ENCODE assay signal across 13 cellular contexts in the genomic region with DNA sequence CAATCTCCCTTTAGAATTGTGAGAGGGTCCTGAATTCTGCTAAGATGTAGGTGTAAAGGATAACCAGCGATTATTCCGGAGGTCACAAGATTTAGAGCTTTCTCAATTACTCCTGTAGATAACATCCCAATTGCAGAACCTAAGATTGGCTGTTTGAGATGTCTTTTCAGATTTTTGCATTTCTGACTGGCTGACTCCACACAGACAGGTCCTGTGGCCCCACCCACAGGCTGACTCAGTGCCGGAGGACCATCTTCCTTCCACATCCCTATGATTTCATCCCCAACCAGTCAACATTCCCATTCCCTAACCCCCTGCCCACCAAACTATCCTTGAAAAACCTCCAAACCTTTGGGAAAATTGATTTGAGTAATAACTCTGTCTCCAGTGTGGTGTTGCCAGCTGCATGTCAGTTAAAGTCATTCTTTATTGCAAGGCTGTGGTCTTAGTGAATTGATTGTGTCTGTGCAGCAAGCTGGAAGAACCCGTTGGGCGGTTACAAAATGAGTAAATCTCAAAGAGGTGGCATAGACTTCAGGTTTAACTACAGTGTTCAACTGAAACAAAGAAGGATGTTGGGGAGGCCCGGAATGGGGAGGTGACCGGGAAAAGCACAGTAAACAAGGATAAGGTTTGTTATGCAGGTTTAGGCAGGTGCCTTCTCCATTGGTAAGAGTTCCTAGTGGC. TPM values are rescaled to one million over a fixed set of nuclear protein-coding genes. Genes with fewer than 3 reads are reported as not detected.
DNase-seq lines count a peak whose midpoint lies in the region; ATAC-seq and TF ChIP-seq lines count a peak whose summit lies in the region.
"Had no signal": no experiment of that assay in that cellular context is flagged by ENCODE, and none has a peak within 500 bp of the region (broad histone marks: within the 10 kb centered on the region; RNA-seq: fewer than 3 reads in every experiment).

No MANE protein-coding gene starts in this region.

- H3K9me3 ChIP-seq in OCI-LY1 (ENCODE audit: low read length) = no peaks in the 10 kb centered on the region
- H3K9me3 ChIP-seq in esophagus (ENCODE audit: control insufficient read depth in 2 of 2, insufficient read depth in 1 of 2, low read depth in 1 of 2, low read length in 1 of 2) = no peaks in the 10 kb centered on the region
- H3K9me3 ChIP-seq in SK-N-SH = no peaks in the 10 kb centered on the region
- H3K9me3 ChIP-seq: ovary had no signal

- H3K4me3 Mint-ChIP-seq in activated T-cell treated with anti-CD3 and anti-CD28 coated beads, Interleukin-2, amount 50 U/mL, for 72 hours = peak overlapping the region; percentile 42 to 52
- peak overlapping the region; percentile 79 for H3K4me3 Mint-ChIP-seq in type B pancreatic cell

- H3K36me3 ChIP-seq in OCI-LY1 (ENCODE audit: insufficient read depth, low read length) (0 out of 2 replicates have a peak, but pooled peaks cover 3% of the 10 kb centered on the region), esophagus (ENCODE audit: control insufficient read depth in 2 of 2, insufficient read depth in 2 of 2, low read length in 1 of 2) (no peaks in the 10 kb centered on the region), SK-N-SH (replicated peaks in 1 of 2; ENCODE audit: control insufficient read depth in 1 of 2, insufficient read depth in 2 of 2, low read length in 1 of 2) (peaks cover 0 to 6% of the 10 kb centered on the region in 2 experiments)
- H3K36me3 ChIP-seq: ovary had no signal

- H3K9me3 Mint-ChIP-seq in activated T-cell treated with anti-CD3 and anti-CD28 coated beads, Interleukin-2, amount 50 U/mL, for 72 hours = no peaks in the 10 kb centered on the region
- no peaks in the 10 kb centered on the region for H3K9me3 Mint-ChIP-seq in type B pancreatic cell
- H3K9me3 Mint-ChIP-seq: stimulated activated naive CD8-positive, alpha-beta T cell treated with anti-CD3 and anti-CD28 coated beads, Interleukin-15, amount 100 ng/mL, for 72 hours had no signal

- no peak for TF ChIP-seq RAD21 in SK-N-SH (IDR thresholded peaks at IDR 0.05; ENCODE audit: low read length)

- H3F3A ChIP-seq in OCI-LY1 (ENCODE audit: insufficient read depth, low read length) (no peaks in the 10 kb centered on the region), SK-N-SH (replicated peaks; ENCODE audit: insufficient read depth) (peaks cover 5% of the 10 kb centered on the region)

- ATAC-seq in activated T-cell treated with anti-CD3 and anti-CD28 coated beads, Interleukin-2, amount 50 U/mL, for 72 hours (replicated peaks in 1 of 2) = peak; percentile 57 to 78
- ATAC-seq: stimulated activated naive CD8-positive, alpha-beta T cell treated with anti-CD3 and anti-CD28 coated beads, Interleukin-15, amount 100 ng/mL, for 72 hours had no signal

- H3K36me3 Mint-ChIP-seq in activated T-cell treated with anti-CD3 and anti-CD28 coated beads, Interleukin-2, amount 50 U/mL, for 72 hours (ENCODE audit: insufficient read depth in 2 of 2) = peaks cover 1 to 2% of the 10 kb centered on the region in 2 donors
- H3K36me3 Mint-ChIP-seq in type B pancreatic cell = peaks cover 14% of the 10 kb centered on the region

- H3K4me2 ChIP-seq in OCI-LY1 (ENCODE audit: low read length) = peak overlapping the region; percentile 1; the same call in 1 of the 2 replicates
- H3K4me2 ChIP-seq in SK-N-SH = no peak overlapping the region

- H3K27ac Mint-ChIP-seq in activated T-cell treated with anti-CD3 and anti-CD28 coated beads, Interleukin-2, amount 50 U/mL, for 72 hours = peak overlapping the region; percentile 85
- H3K27ac Mint-ChIP-seq in type B pancreatic cell = peak overlapping the region; percentile 94

- no peaks in the 10 kb centered on the region for H3K79me2 ChIP-seq in OCI-LY1 (ENCODE audit: insufficient read depth, low read length)
- peaks cover 41% of the 10 kb centered on the region for H3K79me2 ChIP-seq in SK-N-SH (ENCODE audit: insufficient read depth)

- H3K9ac ChIP-seq in OCI-LY1 (ENCODE audit: low read length) (no peak overlapping the region), SK-N-SH (no peak overlapping the region)

- H3K4me1 Mint-ChIP-seq in activated T-cell treated with anti-CD3 and anti-CD28 coated beads, Interleukin-2, amount 50 U/mL, for 72 hours (ENCODE audit: low read depth) = peaks cover 60% of the 10 kb centered on the region
- peaks cover 17% of the 10 kb centered on the region for H3K4me1 Mint-ChIP-seq in type B pancreatic cell (ENCODE audit: unreplicated experiment)

- TF ChIP-seq CTCF in OCI-LY1 (IDR thresholded peaks at IDR 0.05; ENCODE audit: low read length) (no peak), type B pancreatic cell (conservative IDR thresholded peaks at IDR 0.05) (no peak), SK-N-SH (IDR thresholded peaks at IDR 0.05) (no peak)

- WGBS in esophagus, 2 donors = 61 to 68% methylated on average over 7 of the region's 7 CpGs
- WGBS in SK-N-SH (ENCODE audit: low lambda C conversion rate) = over 99% methylated on average over 7 of the region's 7 CpGs

- H2AFZ ChIP-seq in OCI-LY1 (ENCODE audit: low read length) = no peak overlapping the region
- no peak overlapping the region for H2AFZ ChIP-seq in SK-N-SH (ENCODE audit: low read depth)

- H3K27me3 ChIP-seq in OCI-LY1 (ENCODE audit: insufficient read depth, low read length) (no peaks in the 10 kb centered on the region), esophagus (ENCODE audit: control insufficient read depth in 1 of 2, insufficient read depth in 2 of 2, low read length in 2 of 2) (no peaks in the 10 kb centered on the region), SK-N-SH (ENCODE audit: insufficient read depth) (no peaks in the 10 kb centered on the region)
- H3K27me3 ChIP-seq: ovary had no signal

- H4K20me1 ChIP-seq in OCI-LY1 (ENCODE audit: insufficient read depth, low read length) (no peaks in the 10 kb centered on the region), SK-N-SH (ENCODE audit: insufficient read depth) (no peaks in the 10 kb centered on the region)

- POLR2A ChIA-PET in SK-N-SH (lab: Yijun Ruan, JAX) = interaction anchor here (1.0 kb wide), 1 partner anchor 11 kb away, joined by 3 read pairs; no protein-coding TSS in a partner anchor

- H3K4me3 ChIP-seq in OCI-LY1 (ENCODE audit: low read depth, low read length, poor library complexity, severe bottlenecking) (no peak overlapping the region), esophagus (ENCODE audit: low read depth in 1 of 2, low read length in 2 of 2) (no peak overlapping the region), SK-N-SH (ENCODE audit: low read depth in 2 of 2, low read length in 1 of 2) (no peak overlapping the region)
- H3K4me3 ChIP-seq: ovary had no signal

- H3K9me2 ChIP-seq in OCI-LY1 (ENCODE audit: low read depth, low read length) (no peaks in the 10 kb centered on the region), SK-N-SH (no peaks in the 10 kb centered on the region)

- CTCF ChIA-PET in SK-N-SH (lab: Yijun Ruan, JAX) = interaction anchor here (1.3 to 4.5 kb wide), 2 partner anchors 10 to 11 kb away, joined by 7 to 23 read pairs; partner anchors contain the start of gene FNTB

- H3K4me1 ChIP-seq in OCI-LY1 (ENCODE audit: insufficient read depth, low read length, severe bottlenecking) (no peaks in the 10 kb centered on the region), esophagus (ENCODE audit: control insufficient read depth in 2 of 2, insufficient read depth in 2 of 2, low read length in 1 of 2) (no peaks in the 10 kb centered on the region), SK-N-SH (ENCODE audit: control insufficient read depth in 1 of 2, insufficient read depth in 2 of 2, low read depth in 1 of 2, low read length in 1 of 2) (no peaks in the 10 kb centered on the region; a peak in 1 of 4 replicates)

- peak in 1 of 2 donors; percentile 22 for DNase-seq in activated T-cell treated with anti-CD3 and anti-CD28 coated beads, Interleukin-2, amount 50 U/mL, for 72 hours
- DNase-seq in activated T-cell treated with anti-CD3 and anti-CD28 coated beads, Interleukin-2, amount 50 U/mL, for 48 hours = no peak
- DNase-seq in type B pancreatic cell (ENCODE audit: extremely low spot score, unreplicated experiment) (no peak), SK-N-SH (no peak), NCI-H345 treated with DMSO at 0.1 percent for 48 hours (lab: John Stamatoyannopoulos, UW; ENCODE audit: unreplicated experiment) (no peak), NCI-H2081 treated with DMSO at 0.1 percent for 48 hours (lab: John Stamatoyannopoulos, UW) (no peak)
- DNase-seq: activated CD8-positive, alpha-beta memory T cell treated with anti-CD3 and anti-CD28 coated beads for 24 hours; erythroblast; NCI-H524 treated with DMSO at 0.1 percent for 48 hours; ovary; stimulated activated naive CD8-positive, alpha-beta T cell treated with anti-CD3 and anti-CD28 coated beads, Interleukin-15, amount 100 ng/mL, for 72 hours had no signal

- H3K27me3 Mint-ChIP-seq in activated T-cell treated with anti-CD3 and anti-CD28 coated beads, Interleukin-2, amount 50 U/mL, for 72 hours (ENCODE audit: low read depth) = no peaks in the 10 kb centered on the region
- no peaks in the 10 kb centered on the region for H3K27me3 Mint-ChIP-seq in type B pancreatic cell
- H3K27me3 Mint-ChIP-seq: stimulated activated naive CD8-positive, alpha-beta T cell treated with anti-CD3 and anti-CD28 coated beads, Interleukin-15, amount 100 ng/mL, for 72 hours had no signal

- no peak overlapping the region for H3K27ac ChIP-seq in OCI-LY1 (ENCODE audit: low read depth, low read length, poor library complexity, severe bottlenecking)
- H3K27ac ChIP-seq in esophagus (ENCODE audit: low read depth in 2 of 2, low read length in 1 of 2) = peak overlapping the region; percentile 83 to 85
- H3K27ac ChIP-seq in SK-N-SH (ENCODE audit: low read depth in 2 of 2, low read length in 1 of 2) = no peak overlapping the region
- H3K27ac ChIP-seq: ovary had no signal

- no peak for TF ChIP-seq EP300 in SK-N-SH (IDR thresholded peaks at IDR 0.05; ENCODE audit: borderline replicate concordance in 1 of 2, low read depth in 1 of 2, low read length in 1 of 2)

RNA-seq across cellular contexts. Expression of gene FNTB, which starts 10.6 kb away (rescaled TPM):
- 10 to 100 TPM; 14.4 to 17.1 TPM for total RNA-seq in activated T-cell treated with anti-CD3 and anti-CD28 coated beads, Interleukin-2, amount 50 U/mL, for 72 hours
- 10 to 100 TPM; 13.3 to 14.6 TPM for polyA plus RNA-seq in esophagus
- 30.1 and 31.2 TPM in 2 replicates for total RNA-seq in type B pancreatic cell (ENCODE audit: low replicate concordance)
- 18.4 and 19.8 TPM in 2 replicates for polyA plus RNA-seq in SK-N-SH (2012; rRNA removed)
- 10.4 and 14.4 TPM in 2 replicates for polyA plus RNA-seq in SK-N-SH (2012; cell fraction: cytosol; rRNA removed)
- 25.6 and 28.8 TPM in 2 replicates for polyA plus RNA-seq in SK-N-SH (2012; cell fraction: nucleus; rRNA removed)

RNA-seq across cellular contexts. Expression of gene RAB15, which starts 25.1 kb away (rescaled TPM):
- total RNA-seq in activated T-cell treated with anti-CD3 and anti-CD28 coated beads, Interleukin-2, amount 50 U/mL, for 72 hours = 1 to 10 TPM; 4.4 to 6.0 TPM
- 1 to 10 TPM; 3.2 to 3.3 TPM for polyA plus RNA-seq in esophagus
- 31.4 and 55.6 TPM in 2 replicates for total RNA-seq in type B pancreatic cell (ENCODE audit: low replicate concordance)
- polyA plus RNA-seq in SK-N-SH (2012; rRNA removed) = 14.2 and 14.8 TPM in 2 replicates
- 10.6 and 12.3 TPM in 2 replicates for polyA plus RNA-seq in SK-N-SH (2012; cell fraction: cytosol; rRNA removed)
- polyA plus RNA-seq in SK-N-SH (2012; cell fraction: nucleus; rRNA removed) = 31.4 and 35.1 TPM in 2 replicates

RNA-seq across cellular contexts. Expression of gene GPX2, which starts 54.7 kb away (rescaled TPM):
- total RNA-seq in activated T-cell treated with anti-CD3 and anti-CD28 coated beads, Interleukin-2, amount 50 U/mL, for 72 hours = not detected
- polyA plus RNA-seq in esophagus (100 to 1,000 TPM in 1 of 2 donors, 10 to 100 TPM in 1; 77.2 to 128 TPM), SK-N-SH (2012; rRNA removed) (not detected in 2 replicates)
- total RNA-seq in type B pancreatic cell (ENCODE audit: low replicate concordance) = 39.2 and 69.7 TPM in 2 replicates
- not detected in 2 replicates for polyA plus RNA-seq in SK-N-SH (2012; cell fraction: cytosol; rRNA removed)
- polyA plus RNA-seq in SK-N-SH (2012; cell fraction: nucleus; rRNA removed) = not detected in 2 replicates
- polyA plus RNA-seq: ovary had no signal

Comparison
In these comparisons a context has a peak if more than half of its experiments do, and no peak if none do; other contexts are left out.
1. H3K27ac ChIP-seq: peak in esophagus (2 of 2); none in OCI-LY1 (single experiment) and SK-N-SH (0 of 2).
2. RNA of gene GPX2, which starts 54.7 kb away (total RNA-seq): 39.2 to 69.7 TPM in type B pancreatic cell; not detected in activated T-cell treated with anti-CD3 and anti-CD28 coated beads, Interleukin-2, amount 50 U/mL, for 72 hours; every median in the first group is over 10 times any median in the second.